Comparison of ENCODE assay signal across 23 cellular contexts in the genomic region with DNA sequence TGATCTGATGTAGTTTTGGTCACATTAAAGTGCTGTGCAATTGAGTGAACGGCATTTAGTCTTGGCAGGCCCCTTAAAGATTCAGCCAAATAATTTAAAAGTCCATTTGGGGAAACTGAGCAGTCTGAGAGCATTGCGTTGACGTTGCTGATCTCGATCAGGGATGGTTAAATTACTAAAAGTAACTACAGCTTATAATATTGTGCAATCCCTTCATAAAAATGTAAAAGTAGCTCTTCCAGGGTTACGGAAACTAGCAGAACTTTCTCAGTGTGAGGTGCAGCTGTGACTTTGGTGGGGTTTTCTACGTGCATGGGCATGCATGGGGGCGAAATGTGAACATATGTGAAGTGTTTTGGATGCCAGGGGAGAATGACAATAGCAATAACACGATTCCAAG.
A peak's percentile ranks its signal among the peaks of the same experiment; 100 is the strongest.
DNase-seq lines count a peak whose midpoint lies in the region; ATAC-seq, FAIRE-seq and TF ChIP-seq lines count a peak whose summit lies in the region.
"Had no signal": no experiment of that assay in that cellular context is flagged by ENCODE, and none has a peak within 500 bp of the region (broad histone marks: within the 10 kb centered on the region; RNA-seq: fewer than 3 reads in every experiment).

No MANE protein-coding gene starts in this region.

- no peaks in the 10 kb centered on the region for H3K9me3 Mint-ChIP-seq in progenitor cell of endocrine pancreas (ENCODE audit: low read depth)
- H3K9me3 Mint-ChIP-seq: CD4-positive, alpha-beta T cell; CD8-positive, alpha-beta T cell had no signal

- no peaks in the 10 kb centered on the region for H4K20me1 ChIP-seq in HepG2 (ENCODE audit: insufficient read depth, low read length)
- no peaks in the 10 kb centered on the region; the same call in none of the 2 replicates for H4K20me1 ChIP-seq in K562 (replicated peaks; ENCODE audit: control insufficient read depth, insufficient read depth, low read length)
- H4K20me1 ChIP-seq: BLaER1 treated with 17β-estradiol and CSF1 and Interleukin-3, amounts not matched to agents 10 nM and 100 nM had no signal

- no peak for FAIRE-seq in HepG2 (lab: Jason Lieb, UNC)
- FAIRE-seq in K562 (lab: Jason Lieb, UNC), result no peak
- FAIRE-seq: A549, D721Med, GM12878, GM12892, GM18507, GM19239 had no signal

- TF ChIP-seq RAD21 in HepG2 (CRISPR knock-in tag; IDR thresholded peaks at IDR 0.05) (no peak), K562 (CRISPR knock-in tag; conservative IDR thresholded peaks at IDR 0.05 in 1 of 2, IDR thresholded peaks at IDR 0.05 in 1 of 2) (no peak)

- H3K79me2 ChIP-seq in HepG2 (ENCODE audit: insufficient read depth, low read length), result no peaks in the 10 kb centered on the region
- no peaks in the 10 kb centered on the region for H3K79me2 ChIP-seq in K562 (ENCODE audit: control insufficient read depth, insufficient read depth, low read length)

- H3K4me3 ChIP-seq in HepG2 (replicated peaks in 1 of 3; ENCODE audit: insufficient read depth in 1 of 3, low read depth in 2 of 3, low read length in 3 of 3) (no peak overlapping the region), right lobe of liver (no peak overlapping the region), K562 (no peak overlapping the region), neuronal stem cell (ENCODE audit: low read length in 2 of 2) (no peak overlapping the region)
- H3K4me3 ChIP-seq: A549; BLaER1 treated with 17β-estradiol and CSF1 and Interleukin-3, amounts not matched to agents 10 nM and 100 nM; GM12878 had no signal

- no peak overlapping the region for H3K23ac ChIP-seq in neuronal stem cell (ENCODE audit: low read depth, low read length, poor library complexity)

- H3K27me3 ChIP-seq in HepG2 (ENCODE audit: control insufficient read depth in 1 of 2, insufficient read depth in 2 of 2, low read length in 2 of 2) (peaks cover 1 to 31% of the 10 kb centered on the region in 2 experiments; a peak in 3 of 5 replicates), right lobe of liver (no peaks in the 10 kb centered on the region), K562 (ENCODE audit: control insufficient read depth in 2 of 2, insufficient read depth in 2 of 2, low read length in 2 of 2) (peaks cover 54 to 73% of the 10 kb centered on the region in 2 experiments), neuronal stem cell (ENCODE audit: control insufficient read depth in 3 of 3, insufficient read depth in 3 of 3, low read depth in 1 of 3, low read length in 3 of 3) (peaks cover 0 to 28% (median 0%) of the 10 kb centered on the region in 3 experiments)
- H3K27me3 ChIP-seq: BLaER1 treated with 17β-estradiol and CSF1 and Interleukin-3, amounts not matched to agents 10 nM and 100 nM had no signal

- no peak for TF ChIP-seq EP300 in HepG2 (IDR thresholded peaks at IDR 0.05; ENCODE audit: low read depth in 2 of 2, low read length in 2 of 2)
- no peak for TF ChIP-seq EP300 in HepG2 (CRISPR knock-in tag; IDR thresholded peaks at IDR 0.05; ENCODE audit: borderline replicate concordance)
- no peak for TF ChIP-seq EP300 in K562 (IDR thresholded peaks at IDR 0.05; ENCODE audit: low read length)

- TF ChIP-seq POLR2A in HepG2 (IDR thresholded peaks at IDR 0.05; ENCODE audit: insufficient read depth in 1 of 2, low read depth in 2 of 2, low read length in 2 of 2) (no peak), right lobe of liver (IDR thresholded peaks at IDR 0.05) (no peak), K562 (conservative IDR thresholded peaks at IDR 0.05) (no peak)

- POLR2A ChIA-PET in HepG2 (lab: Yijun Ruan, JAX), result no interaction called here
- POLR2A ChIA-PET in K562 (lab: Yijun Ruan, JAX), result interaction anchor here (0.6 kb wide), 1 partner anchor 629 kb away, joined by 4 read pairs; no protein-coding TSS in a partner anchor

- BruUV-seq in HepG2 (replicated peaks; lab: Mats Ljungman, UMichigan), result no TSS peak
- BruUV-seq in K562 (replicated peaks; lab: Mats Ljungman, UMichigan), result no TSS peak

- no peaks in the 10 kb centered on the region for H3K9me1 ChIP-seq in K562 (ENCODE audit: control insufficient read depth, insufficient read depth, low read length)

- H3K4me3 Mint-ChIP-seq in progenitor cell of endocrine pancreas (ENCODE audit: low read depth), result no peak overlapping the region
- H3K4me3 Mint-ChIP-seq: B cell; CD4-positive, alpha-beta T cell; CD8-positive, alpha-beta T cell had no signal

- peaks cover 2% of the 10 kb centered on the region for H3K27me3 Mint-ChIP-seq in progenitor cell of endocrine pancreas

- H3K9me3 ChIP-seq in HepG2 (ENCODE audit: low read length), result no peaks in the 10 kb centered on the region
- no peaks in the 10 kb centered on the region for H3K9me3 ChIP-seq in right lobe of liver
- H3K9me3 ChIP-seq in K562 (replicated peaks; ENCODE audit: control insufficient read depth, insufficient read depth, low read depth, low read length), result no peaks in the 10 kb centered on the region
- no peaks in the 10 kb centered on the region for H3K9me3 ChIP-seq in neuronal stem cell (replicated peaks in 1 of 2; ENCODE audit: control insufficient read depth in 2 of 2, insufficient read depth in 1 of 2, low read depth in 1 of 2, low read length in 2 of 2)
- H3K9me3 ChIP-seq: A549, Caco-2 had no signal

- no peak overlapping the region for H3K9ac ChIP-seq in HepG2 (ENCODE audit: insufficient read depth, low read depth, low read length)
- no peak overlapping the region for H3K9ac ChIP-seq in K562 (ENCODE audit: insufficient read depth in 1 of 2, low read depth in 2 of 2, low read length in 2 of 2)
- peak overlapping the region; percentile 70 for H3K9ac ChIP-seq in neuronal stem cell (ENCODE audit: low read depth, low read length, poor library complexity)
- H3K9ac ChIP-seq: BLaER1 treated with 17β-estradiol and CSF1 and Interleukin-3, amounts not matched to agents 10 nM and 100 nM had no signal

- no peak overlapping the region for H3K4ac ChIP-seq in neuronal stem cell (ENCODE audit: low read length)

- intact Hi-C loops in HepG2 (cut with micrococcal nuclease; ENCODE audit: unreplicated experiment), result no loop called here
- intact Hi-C loops in right lobe of liver (cut with DNase I), result no loop called here
- intact Hi-C loops in K562 (cut with micrococcal nuclease), result no loop called here

- H2AFZ ChIP-seq in HepG2 (ENCODE audit: low read length) (no peak overlapping the region), K562 (ENCODE audit: low read depth, low read length) (no peak overlapping the region), neuronal stem cell (ENCODE audit: low read length) (no peak overlapping the region)

- no peak overlapping the region for H3K4me2 ChIP-seq in HepG2 (ENCODE audit: low read depth, low read length)
- no peak overlapping the region for H3K4me2 ChIP-seq in K562 (ENCODE audit: insufficient read depth, low read length)
- no peak overlapping the region for H3K4me2 ChIP-seq in neuronal stem cell (ENCODE audit: insufficient read depth, low read length, poor library complexity, severe bottlenecking)
- H3K4me2 ChIP-seq: A549; BLaER1 treated with 17β-estradiol and CSF1 and Interleukin-3, amounts not matched to agents 10 nM and 100 nM had no signal

- H3K36me3 ChIP-seq in HepG2 (replicated peaks in 1 of 2; ENCODE audit: control insufficient read depth in 1 of 2, insufficient read depth in 2 of 2, low read length in 2 of 2) (no peaks in the 10 kb centered on the region), right lobe of liver (no peaks in the 10 kb centered on the region), K562 (ENCODE audit: control insufficient read depth, insufficient read depth, low read length) (no peaks in the 10 kb centered on the region), neuronal stem cell (replicated peaks in 1 of 2; ENCODE audit: control insufficient read depth in 2 of 2, insufficient read depth in 2 of 2, low read length in 2 of 2) (no peaks in the 10 kb centered on the region)
- H3K36me3 ChIP-seq: BLaER1 treated with 17β-estradiol and CSF1 and Interleukin-3, amounts not matched to agents 10 nM and 100 nM had no signal

- no peak for TF ChIP-seq CTCF in HepG2 (CRISPR knock-in tag; IDR thresholded peaks at IDR 0.05)
- TF ChIP-seq CTCF in right lobe of liver (IDR thresholded peaks at IDR 0.05), result no peak
- no peak for TF ChIP-seq CTCF in K562 (IDR thresholded peaks at IDR 0.05 in 2 of 3, conservative IDR thresholded peaks at IDR 0.05 in 1 of 3; ENCODE audit: insufficient read depth in 2 of 3, low read depth in 1 of 3, low read length in 3 of 3)
- no peak for TF ChIP-seq CTCF in progenitor cell of endocrine pancreas (IDR thresholded peaks at IDR 0.05; ENCODE audit: unreplicated experiment)

- H4K91ac ChIP-seq in neuronal stem cell (ENCODE audit: low read depth, low read length, poor library complexity), result no peak overlapping the region

- DNase-seq in HepG2 (ENCODE audit: low spot score) (no peak), right lobe of liver (no peak), K562 (ENCODE audit: extremely low read depth in 1 of 4, low spot score in 3 of 4) (no peak), neuronal stem cell (ENCODE audit: low spot score) (no peak), progenitor cell of endocrine pancreas (ENCODE audit: low spot score, unreplicated experiment) (no peak)
- DNase-seq: AML-193; Caco-2; CD4-positive, alpha-beta T cell; CD8-positive, alpha-beta T cell; DMS79 treated with DMSO at 0.1 percent for 48 hours; GDM1 had no signal

- no peaks in the 10 kb centered on the region for H3K79me1 ChIP-seq in neuronal stem cell (ENCODE audit: low read depth, low read length)

- 64% methylated on average over 8 of the region's 8 CpGs for WGBS in HepG2 (ENCODE audit: low lambda C conversion rate)
- WGBS in right lobe of liver (ENCODE audit: insufficient coverage, low coverage, low lambda C conversion rate, missing lambda C conversion rate), result 78% methylated on average over 7 of the region's 8 CpGs
- under 1% methylated on average over 8 of the region's 8 CpGs for WGBS in K562 (ENCODE audit: insufficient coverage, low coverage, missing lambda C conversion rate)
- no CpG with 5 or more reads among the region's 8 CpGs for WGBS in neuronal stem cell (ENCODE audit: extremely low coverage in 2 of 2, insufficient read length in 2 of 2, insufficient replicate concordance in 1 of 2), 2 donors

- no peak overlapping the region for H2BK5ac ChIP-seq in neuronal stem cell (ENCODE audit: low read length)

- H3K4me1 Mint-ChIP-seq in progenitor cell of endocrine pancreas (ENCODE audit: low read depth), result peaks cover 18% of the 10 kb centered on the region
- H3K4me1 Mint-ChIP-seq: B cell had no signal

- H2BK15ac ChIP-seq in neuronal stem cell (ENCODE audit: low read length), result no peak overlapping the region

- ATAC-seq in HepG2, result no peak
- no peak for ATAC-seq in right lobe of liver
- no peak for ATAC-seq in K562
- ATAC-seq in GM18867 (IDR thresholded peaks at IDR 0.05; ENCODE audit: unreplicated experiment), result no peak
- no peak for ATAC-seq in HG03280 (IDR thresholded peaks at IDR 0.05; ENCODE audit: unreplicated experiment)
- ATAC-seq: A549; CD8-positive, alpha-beta T cell; GM12878 had no signal

- no peak overlapping the region for H2BK12ac ChIP-seq in neuronal stem cell (ENCODE audit: low read length)

- H4K8ac ChIP-seq in neuronal stem cell (ENCODE audit: low read depth, low read length), result no peak overlapping the region

- no peak overlapping the region for H2BK120ac ChIP-seq in neuronal stem cell (ENCODE audit: low read depth, low read length)

- H3K14ac ChIP-seq in neuronal stem cell (ENCODE audit: low read length), result no peak overlapping the region

- H3K27ac Mint-ChIP-seq in progenitor cell of endocrine pancreas, result no peak overlapping the region
- H3K27ac Mint-ChIP-seq: B cell; CD4-positive, alpha-beta T cell; CD8-positive, alpha-beta T cell had no signal

- CTCF ChIA-PET in HepG2 (lab: Yijun Ruan, JAX; ENCODE audit: low intra/inter-chr PET ratio, low total read pairs), result no interaction called here
- CTCF ChIA-PET in K562 (lab: Yijun Ruan, JAX; ENCODE audit: low intra/inter-chr PET ratio), result no interaction called here

- no peak overlapping the region for H3K27ac ChIP-seq in HepG2 (ENCODE audit: extremely low read length, insufficient read depth, low read length)
- no peak overlapping the region for H3K27ac ChIP-seq in right lobe of liver
- no peak overlapping the region for H3K27ac ChIP-seq in K562 (ENCODE audit: extremely low read depth, low read depth, low read length)
- no peak overlapping the region for H3K27ac ChIP-seq in neuronal stem cell (replicated peaks; ENCODE audit: low read length)
- H3K27ac ChIP-seq: 22Rv1; A549; BLaER1 treated with 17β-estradiol and CSF1 and Interleukin-3, amounts not matched to agents 10 nM and 100 nM; C4-2B had no signal

- no peak overlapping the region for H3K18ac ChIP-seq in neuronal stem cell (ENCODE audit: low read length)

- H3K4me1 ChIP-seq in HepG2 (ENCODE audit: insufficient read depth, low read length) (peaks cover 24% of the 10 kb centered on the region), right lobe of liver (no peaks in the 10 kb centered on the region), K562 (replicated peaks in 1 of 2; ENCODE audit: control insufficient read depth in 2 of 2, insufficient read depth in 2 of 2, low read length in 2 of 2) (no peaks in the 10 kb centered on the region), neuronal stem cell (ENCODE audit: control insufficient read depth in 2 of 2, insufficient read depth in 1 of 2, low read depth in 1 of 2, low read length in 2 of 2) (no peaks in the 10 kb centered on the region)
- H3K4me1 ChIP-seq: A549, Caco-2 had no signal

- H2AK5ac ChIP-seq in neuronal stem cell (ENCODE audit: low read depth, low read length), result no peak overlapping the region

- H3K36me3 Mint-ChIP-seq in progenitor cell of endocrine pancreas (ENCODE audit: insufficient read depth), result no peaks in the 10 kb centered on the region
- H3K36me3 Mint-ChIP-seq: CD8-positive, alpha-beta T cell had no signal

- in situ Hi-C loops in HepG2 (cut with HindIII; ENCODE audit: extremely low pct_ligation_motif_present, low pct_unique_long_range_greater_than_20kb), result no loop called here
- in situ Hi-C loops in K562 (cut with MboI), result loop anchor here (10.0 kb wide), 1 partner anchor 381 kb away; no protein-coding TSS in a partner anchor

Comparison
In these comparisons a context has a peak if more than half of its experiments do, and no peak if none do; other contexts are left out.
1. Of the 241 proteins assayed by ChIP-seq in both HepG2 and K562: peak only in HepG2: none; only in K562: none; in both: CEBPB; in neither: 239; mixed calls (peak in some experiments, not most) for 1.